14 cellular contexts compared by ENCODE assay signal in the genomic region with DNA sequence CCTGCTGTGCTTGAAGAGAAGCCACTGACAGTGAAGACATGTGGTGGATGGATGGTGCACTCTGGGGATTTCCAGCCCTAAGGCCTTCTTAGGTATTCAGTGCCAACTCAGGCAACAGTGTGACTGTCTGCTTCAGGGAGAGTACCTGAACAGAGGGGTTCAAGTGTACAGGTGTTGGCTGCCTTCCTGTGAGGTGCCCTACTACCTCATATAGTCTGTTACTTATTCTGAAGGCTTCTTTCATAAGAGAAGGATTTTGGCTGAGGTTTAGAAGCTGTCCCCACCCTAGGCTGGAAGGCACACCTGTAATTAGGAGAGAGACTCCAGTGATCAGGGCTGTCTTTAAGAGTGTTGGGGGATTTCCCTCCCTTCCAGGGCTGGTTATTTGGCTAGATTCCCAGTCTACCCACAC. TPM values are rescaled to one million over a fixed set of nuclear protein-coding genes. Genes with fewer than 3 reads are reported as not detected.
DNase-seq lines count a peak whose midpoint lies in the region; ATAC-seq and TF ChIP-seq lines count a peak whose summit lies in the region.
"Had no signal": no experiment of that assay in that cellular context is flagged by ENCODE, and none has a peak within 500 bp of the region (broad histone marks: within the 10 kb centered on the region; RNA-seq: fewer than 3 reads in every experiment).

No MANE protein-coding gene starts in this region.

- intact Hi-C loops in mammary epithelial cell (cut with micrococcal nuclease) = no loop called here

- no peak overlapping the region for H2AFZ ChIP-seq in mammary epithelial cell (ENCODE audit: low read depth, low read length)

- H3K27me3 ChIP-seq in mammary epithelial cell (ENCODE audit: insufficient read depth, low read length) (no peaks in the 10 kb centered on the region), endodermal cell (ENCODE audit: control insufficient read depth, insufficient read depth, low read length, poor library complexity, severe bottlenecking) (no peaks in the 10 kb centered on the region)
- H3K27me3 ChIP-seq: sigmoid colon had no signal

- no peaks in the 10 kb centered on the region for H3K36me3 Mint-ChIP-seq in endodermal cell (ENCODE audit: low read depth)

- H3K27me3 Mint-ChIP-seq in endodermal cell (ENCODE audit: insufficient read depth) = no peaks in the 10 kb centered on the region
- H3K27me3 Mint-ChIP-seq: activated T-cell treated with anti-CD3 and anti-CD28 coated beads, Interleukin-2, amount 50 U/mL, for 24 hours had no signal

- H3K4me1 ChIP-seq in mammary epithelial cell (ENCODE audit: insufficient read depth, low read length) = no peaks in the 10 kb centered on the region
- no peaks in the 10 kb centered on the region for H3K4me1 ChIP-seq in endodermal cell (ENCODE audit: control insufficient read depth, insufficient read depth, low read length)
- H3K4me1 ChIP-seq: sigmoid colon had no signal

- H3K4me3 Mint-ChIP-seq in endodermal cell = no peak overlapping the region
- H3K4me3 Mint-ChIP-seq: activated T-cell treated with anti-CD3 and anti-CD28 coated beads, Interleukin-2, amount 50 U/mL, for 24 hours had no signal

- no TSS peak for BruUV-seq in mammary epithelial cell (replicated peaks; lab: Mats Ljungman, UMichigan)

- peaks cover 65% of the 10 kb centered on the region for H3K9me3 Mint-ChIP-seq in endodermal cell

- peak; percentile 47 for DNase-seq in mammary epithelial cell
- DNase-seq in effector CD8-positive, alpha-beta T cell (lab: John Stamatoyannopoulos, UW) = no peak
- no peak for DNase-seq in NCI-H2081 treated with DMSO at 0.1 percent for 48 hours (lab: John Stamatoyannopoulos, UW)
- DNase-seq in G401 (ENCODE audit: low spot score) = no peak
- DNase-seq in endodermal cell = no peak
- DNase-seq: activated T-cell treated with anti-CD3 and anti-CD28 coated beads, Interleukin-2, amount 50 U/mL, for 24 hours; HCEC 1CT; head of caudate nucleus; sigmoid colon had no signal

- H3K36me3 ChIP-seq in mammary epithelial cell (ENCODE audit: insufficient read depth, low read length) = no peaks in the 10 kb centered on the region
- no peaks in the 10 kb centered on the region for H3K36me3 ChIP-seq in endodermal cell (ENCODE audit: control insufficient read depth, insufficient read depth, low read length)
- H3K36me3 ChIP-seq: sigmoid colon had no signal

- H3K27ac Mint-ChIP-seq in endodermal cell = no peak overlapping the region
- H3K27ac Mint-ChIP-seq: activated T-cell treated with anti-CD3 and anti-CD28 coated beads, Interleukin-2, amount 50 U/mL, for 24 hours had no signal

- no peak overlapping the region for H3K4me3 ChIP-seq in mammary epithelial cell (replicated peaks in 1 of 3; ENCODE audit: insufficient read depth in 1 of 3, low read depth in 2 of 3, low read length in 3 of 3)
- H3K4me3 ChIP-seq in endodermal cell (ENCODE audit: low read length) = no peak overlapping the region
- H3K4me3 ChIP-seq: sigmoid colon had no signal

- H3K4me2 ChIP-seq in mammary epithelial cell (ENCODE audit: insufficient read depth, low read depth, low read length) = no peak overlapping the region

- no peaks in the 10 kb centered on the region for H4K20me1 ChIP-seq in mammary epithelial cell (ENCODE audit: insufficient read depth, low read length)

- peaks cover 9% of the 10 kb centered on the region for H3K4me1 Mint-ChIP-seq in endodermal cell

- no peaks in the 10 kb centered on the region for H3K9me3 ChIP-seq in mammary epithelial cell (replicated peaks; ENCODE audit: insufficient read depth, low read length)
- H3K9me3 ChIP-seq in endodermal cell (ENCODE audit: control insufficient read depth, low read length) = no peaks in the 10 kb centered on the region
- H3K9me3 ChIP-seq: sigmoid colon had no signal

- H3K79me2 ChIP-seq in mammary epithelial cell (ENCODE audit: insufficient read depth, low read length) = no peaks in the 10 kb centered on the region

- in situ Hi-C loops in mammary epithelial cell (cut with MboI; ENCODE audit: low sequenced_read_pairs in 2 of 2) = no loop called here
- in situ Hi-C loops in G401 (cut with HindIII; ENCODE audit: low sequenced_read_pairs) = no loop called here

- no peak for TF ChIP-seq CTCF in mammary epithelial cell (conservative IDR thresholded peaks at IDR 0.05 in 1 of 2, IDR thresholded peaks at IDR 0.05 in 1 of 2; ENCODE audit: extremely low read depth in 1 of 2, insufficient read depth in 1 of 2, low read depth in 1 of 2, low read length in 2 of 2)
- no peak for TF ChIP-seq CTCF in endodermal cell (conservative IDR thresholded peaks at IDR 0.05)

- CTCF ChIA-PET in mammary epithelial cell (lab: Charles Lee; ENCODE audit: low non-redundant PET) = no interaction called here

- dilution Hi-C loops in mammary epithelial cell (cut with HindIII; ENCODE audit: low sequenced_read_pairs) = no loop called here

- H3K27ac ChIP-seq in mammary epithelial cell (ENCODE audit: insufficient read depth, low read depth, low read length) (no peak overlapping the region), endodermal cell (ENCODE audit: low read depth, low read length) (no peak overlapping the region)
- H3K27ac ChIP-seq: sigmoid colon had no signal

- ATAC-seq in GM18517 (IDR thresholded peaks at IDR 0.05; ENCODE audit: unreplicated experiment) (peak; percentile 65), GM19397 (IDR thresholded peaks at IDR 0.05; ENCODE audit: unreplicated experiment) (peak; percentile 74), HG03064 (IDR thresholded peaks at IDR 0.05; ENCODE audit: low read depth, unreplicated experiment) (peak; percentile 58)

- H3K9ac ChIP-seq in mammary epithelial cell (ENCODE audit: insufficient read depth, low read length) = no peak overlapping the region
- no peak overlapping the region for H3K9ac ChIP-seq in endodermal cell (ENCODE audit: extremely low read depth, low read length, poor library complexity, severe bottlenecking)

RNA-seq across cellular contexts. Expression of gene FTHL17, which starts 1.8 kb away (rescaled TPM):
- total RNA-seq in mammary epithelial cell (not detected), endodermal cell (not detected)
- polyA plus RNA-seq in mammary epithelial cell = not detected
- polyA minus RNA-seq in mammary epithelial cell = not detected
- not detected in 2 replicates for total RNA-seq in G401 (2014; rRNA removed; shearing (Covaris generic))
- not detected for polyA plus RNA-seq in endodermal cell (2013, experiment 1 of 2)
- polyA plus RNA-seq in endodermal cell (2013, experiment 2 of 2) = not detected
- total RNA-seq: mononuclear cell; sigmoid colon; T-helper 1 cell treated with Interleukin-12 subunit alpha and Interleukin-12 subunit beta and Interleukin-4 antibody, amounts not matched to agents 30 ng/mL and 1 ng/mL, for 36 hours had no signal
- polyA plus RNA-seq: sigmoid colon had no signal
